ENCODE assay signal across 10 cellular contexts in the genomic region with DNA sequence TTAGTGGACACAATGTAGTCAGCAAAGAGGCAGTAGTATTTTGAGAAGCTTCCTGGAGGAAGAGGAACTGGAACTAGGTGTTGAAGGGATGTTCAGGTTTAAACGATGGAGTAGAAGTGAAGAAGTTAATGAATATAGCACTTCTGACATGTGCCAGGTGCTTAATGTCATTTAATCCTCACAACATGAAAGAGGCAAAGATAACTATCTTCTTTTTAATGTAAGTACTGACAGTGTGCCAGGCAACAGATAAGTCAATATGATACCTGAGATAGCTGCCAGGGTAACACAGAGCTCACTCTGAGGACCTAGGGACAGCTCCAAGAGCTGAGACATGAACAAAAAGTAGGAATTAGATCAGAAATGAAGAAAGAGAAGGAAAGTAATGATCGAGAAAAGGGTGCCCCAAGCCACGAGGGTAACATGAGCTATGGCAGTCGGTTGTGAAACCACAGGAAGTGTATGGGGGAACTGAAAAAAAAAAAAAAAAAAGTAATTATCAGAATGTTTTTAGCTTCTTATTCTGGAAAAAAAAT.
DNase-seq lines count a peak whose midpoint lies in the region; ATAC-seq and TF ChIP-seq lines count a peak whose summit lies in the region.
"Had no signal": no experiment of that assay in that cellular context is flagged by ENCODE, and none has a peak within 500 bp of the region (broad histone marks: within the 10 kb centered on the region; RNA-seq: fewer than 3 reads in every experiment).

No MANE protein-coding gene starts in this region.

- peak overlapping the region; percentile 68 for H3K27ac ChIP-seq in neutrophil

- DNase-seq in NCI-H748 (lab: John Stamatoyannopoulos, UW; ENCODE audit: unreplicated experiment) (peak; percentile 24), NCI-H748 treated with DMSO at 0.1 percent for 48 hours (lab: John Stamatoyannopoulos, UW) (no peak), NCI-H510A (lab: John Stamatoyannopoulos, UW) (peak; percentile 5), chondrocyte (ENCODE audit: low spot score) (no peak)
- no peak for DNase-seq in activated CD8-positive, alpha-beta memory T cell treated with anti-CD3 and anti-CD28 coated beads for 24 hours
- DNase-seq: anterior cingulate cortex had no signal

- H3K4me1 Mint-ChIP-seq in chondrocyte (ENCODE audit: low read depth): peaks cover 25% of the 10 kb centered on the region

- no peaks in the 10 kb centered on the region for H3K36me3 ChIP-seq in neutrophil

- TF ChIP-seq CTCF in neutrophil (IDR thresholded peaks at IDR 0.05) (no peak), chondrocyte (IDR thresholded peaks at IDR 0.05) (no peak)

- H3K27me3 Mint-ChIP-seq in chondrocyte (ENCODE audit: low read depth): peaks cover 3% of the 10 kb centered on the region

- peaks cover 10 to 20% of the 10 kb centered on the region in 2 experiments for H3K4me1 ChIP-seq in neutrophil (ENCODE audit: control insufficient read depth in 1 of 2, insufficient read depth in 1 of 2, low read depth in 1 of 2, low read length in 1 of 2)

- H3K4me3 ChIP-seq in neutrophil (ENCODE audit: low read depth in 1 of 2, low read length in 1 of 2): peak overlapping the region; percentile 13 to 22
- H3K4me3 ChIP-seq: K562 had no signal

- H3K4me3 Mint-ChIP-seq in chondrocyte (ENCODE audit: unreplicated experiment): no peak overlapping the region

- H3K9me3 ChIP-seq in neutrophil: no peaks in the 10 kb centered on the region

- no peak overlapping the region for H3K27ac Mint-ChIP-seq in chondrocyte (ENCODE audit: unreplicated experiment)

- peaks cover under 1% of the 10 kb centered on the region for H3K9me3 Mint-ChIP-seq in chondrocyte (ENCODE audit: low read depth)

- no peaks in the 10 kb centered on the region for H3K36me3 Mint-ChIP-seq in chondrocyte (ENCODE audit: low read depth)

- H3K27me3 ChIP-seq in neutrophil: no peaks in the 10 kb centered on the region

- peak; percentile 63 for ATAC-seq in HG03066 (IDR thresholded peaks at IDR 0.05; ENCODE audit: low read depth, unreplicated experiment)
- no peak for ATAC-seq in HG02763 (IDR thresholded peaks at IDR 0.05; ENCODE audit: unreplicated experiment)
- ATAC-seq: K562 had no signal

Comparison
In these comparisons a context has a peak if more than half of its experiments do, and no peak if none do; other contexts are left out.
1. DNase-seq: peak in NCI-H748 (single experiment) and NCI-H510A (single experiment); none in NCI-H748 treated with DMSO at 0.1 percent for 48 hours (single experiment), chondrocyte (single experiment) and activated CD8-positive, alpha-beta memory T cell treated with anti-CD3 and anti-CD28 coated beads for 24 hours (single experiment).